Comparison of ENCODE assay signal across 25 cellular contexts in the genomic region with DNA sequence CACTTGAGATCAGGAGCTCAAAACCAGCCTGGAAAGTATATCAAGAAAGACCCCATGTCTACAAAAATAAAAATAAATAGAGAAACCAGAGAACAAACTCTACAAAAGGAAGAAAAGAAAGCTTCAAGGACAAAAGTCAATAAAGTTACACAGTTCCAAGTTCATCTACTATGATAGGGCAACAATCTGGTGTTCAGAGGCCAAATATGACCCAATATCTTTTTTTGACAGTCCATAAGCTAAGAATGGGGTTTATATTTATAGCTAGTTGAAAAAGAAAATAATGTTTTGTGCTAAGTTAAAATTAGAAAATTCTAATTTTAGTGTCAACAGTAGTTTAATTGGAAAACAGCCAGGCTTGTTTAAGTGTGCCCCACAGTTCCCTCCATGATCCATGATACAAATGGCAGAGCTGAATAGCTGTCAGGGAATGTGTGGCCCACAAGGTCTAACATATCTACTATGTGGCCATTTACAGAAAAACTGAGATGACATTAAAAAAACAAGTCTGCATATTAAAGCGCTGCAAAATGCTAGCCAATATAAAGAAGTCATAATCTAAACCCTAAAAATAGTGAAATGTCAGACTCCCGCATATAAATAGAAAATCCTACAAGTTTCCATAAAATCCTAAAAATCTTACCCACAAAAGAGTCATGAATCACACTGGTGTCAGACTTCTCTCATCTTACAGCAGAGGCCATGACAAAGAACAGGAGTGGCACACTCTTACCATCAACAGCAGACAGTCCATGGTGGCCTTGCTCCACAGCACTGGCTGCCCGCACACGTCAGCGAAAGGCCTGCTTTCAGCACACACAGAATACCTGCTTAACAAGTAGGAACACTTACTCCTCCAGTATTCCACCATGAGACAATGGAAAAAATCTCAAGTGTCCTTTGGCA.
"Had no signal": no experiment of that assay in that cellular context is flagged by ENCODE, and none has a peak within 500 bp of the region (broad histone marks: within the 10 kb centered on the region; RNA-seq: fewer than 3 reads in every experiment).

No MANE protein-coding gene starts in this region.

- H3K27me3 Mint-ChIP-seq: activated naive CD8-positive, alpha-beta T cell; naive B cell; stimulated activated memory B cell treated with anti-CD40 and anti-IgM and Interleukin-4, amounts not matched to agents 10 μg/mL and 1 μg/mL and 100 μg/mL, for 72 hours; stimulated activated naive CD8-positive, alpha-beta T cell treated with anti-CD3 and anti-CD28 coated beads, Interleukin-15, amount 100 ng/mL, for 72 hours had no signal

- H3K27me3 ChIP-seq: body of pancreas, cardiac muscle cell, dorsolateral prefrontal cortex, left lung, neutrophil, sigmoid colon, tibial artery, upper lobe of right lung had no signal

- H3K36me3 Mint-ChIP-seq: naive B cell; stimulated activated memory B cell treated with anti-CD40 and anti-IgM and Interleukin-4, amounts not matched to agents 10 μg/mL and 1 μg/mL and 100 μg/mL, for 72 hours; WTC11 had no signal

- DNase-seq: activated effector memory CD4-positive, alpha-beta T cell treated with Interleukin-2 at 50 U/mL for 16 hours; activated naive CD4-positive, alpha-beta T cell treated with Interleukin-2 at 50 U/mL for 16 hours; aorta; body of pancreas; dorsolateral prefrontal cortex; effector memory CD4-positive, alpha-beta T cell; left lung; mucosa of descending colon; naive B cell; nephron progenitor cell; sigmoid colon; stimulated activated CD4-positive, alpha-beta T cell treated with anti-CD3 and anti-CD28 coated beads, Interleukin-1b, Interleukin-23, amount 100 ng/mL, for 48 hours; stimulated activated CD4-positive, alpha-beta T cell treated with anti-CD3 and anti-CD28 coated beads, Interleukin-4, amount 100 ng/mL, for 4 hours; stimulated activated CD8-positive, alpha-beta memory T cell treated with anti-CD3 and anti-CD28 coated beads, Interleukin-4, amount 100 ng/mL, for 48 hours; stimulated activated naive CD8-positive, alpha-beta T cell treated with anti-CD3 and anti-CD28 coated beads, Interleukin-15, amount 100 ng/mL, for 72 hours; T-helper 2 cell; tibial artery; upper lobe of right lung had no signal

- H3K4me1 ChIP-seq: left lung, upper lobe of right lung had no signal

- H3K4me1 Mint-ChIP-seq: naive B cell; nephron progenitor cell; stimulated activated memory B cell treated with anti-CD40 and anti-IgM and Interleukin-4, amounts not matched to agents 10 μg/mL and 1 μg/mL and 100 μg/mL, for 72 hours; stimulated activated naive CD8-positive, alpha-beta T cell treated with anti-CD3 and anti-CD28 coated beads, Interleukin-15, amount 100 ng/mL, for 72 hours had no signal

- H3K36me3 ChIP-seq: cardiac muscle cell, left lung, neutrophil, sigmoid colon, tibial artery, upper lobe of right lung had no signal

- H3K4me3 ChIP-seq: body of pancreas, cardiac muscle cell, coronary artery, dorsolateral prefrontal cortex, left lung, mucosa of descending colon, sigmoid colon, smooth muscle cell, tibial artery, upper lobe of right lung had no signal

- H3K9me3 Mint-ChIP-seq: naive B cell; nephron progenitor cell; stimulated activated memory B cell treated with anti-CD40 and anti-IgM and Interleukin-4, amounts not matched to agents 10 μg/mL and 1 μg/mL and 100 μg/mL, for 72 hours; stimulated activated naive CD8-positive, alpha-beta T cell treated with anti-CD3 and anti-CD28 coated beads, Interleukin-15, amount 100 ng/mL, for 72 hours; WTC11 had no signal

- ATAC-seq: body of pancreas; left lung; mucosa of descending colon; stimulated activated memory B cell treated with anti-CD40 and anti-IgM and Interleukin-4, amounts not matched to agents 10 μg/mL and 1 μg/mL and 100 μg/mL, for 72 hours; stimulated activated naive CD8-positive, alpha-beta T cell treated with anti-CD3 and anti-CD28 coated beads, Interleukin-15, amount 100 ng/mL, for 72 hours; upper lobe of right lung; WTC11 had no signal

- H3K27ac Mint-ChIP-seq: activated naive CD8-positive, alpha-beta T cell; naive B cell; nephron progenitor cell; stimulated activated memory B cell treated with anti-CD40 and anti-IgM and Interleukin-4, amounts not matched to agents 10 μg/mL and 1 μg/mL and 100 μg/mL, for 72 hours; stimulated activated naive CD8-positive, alpha-beta T cell treated with anti-CD3 and anti-CD28 coated beads, Interleukin-15, amount 100 ng/mL, for 72 hours; WTC11 had no signal

- H3K4me2 ChIP-seq: smooth muscle cell had no signal

- H3K4me3 Mint-ChIP-seq: activated naive CD8-positive, alpha-beta T cell; naive B cell; nephron progenitor cell; stimulated activated memory B cell treated with anti-CD40 and anti-IgM and Interleukin-4, amounts not matched to agents 10 μg/mL and 1 μg/mL and 100 μg/mL, for 72 hours; stimulated activated naive CD8-positive, alpha-beta T cell treated with anti-CD3 and anti-CD28 coated beads, Interleukin-15, amount 100 ng/mL, for 72 hours; WTC11 had no signal

- H3K9me3 ChIP-seq: body of pancreas, left lung, mucosa of descending colon, neutrophil, sigmoid colon, tibial artery, upper lobe of right lung had no signal

- H3K27ac ChIP-seq: body of pancreas, cardiac muscle cell, coronary artery, dorsolateral prefrontal cortex, left lung, neutrophil, sigmoid colon, tibial artery, upper lobe of right lung had no signal
